8 cellular contexts compared by ENCODE assay signal in the genomic region with DNA sequence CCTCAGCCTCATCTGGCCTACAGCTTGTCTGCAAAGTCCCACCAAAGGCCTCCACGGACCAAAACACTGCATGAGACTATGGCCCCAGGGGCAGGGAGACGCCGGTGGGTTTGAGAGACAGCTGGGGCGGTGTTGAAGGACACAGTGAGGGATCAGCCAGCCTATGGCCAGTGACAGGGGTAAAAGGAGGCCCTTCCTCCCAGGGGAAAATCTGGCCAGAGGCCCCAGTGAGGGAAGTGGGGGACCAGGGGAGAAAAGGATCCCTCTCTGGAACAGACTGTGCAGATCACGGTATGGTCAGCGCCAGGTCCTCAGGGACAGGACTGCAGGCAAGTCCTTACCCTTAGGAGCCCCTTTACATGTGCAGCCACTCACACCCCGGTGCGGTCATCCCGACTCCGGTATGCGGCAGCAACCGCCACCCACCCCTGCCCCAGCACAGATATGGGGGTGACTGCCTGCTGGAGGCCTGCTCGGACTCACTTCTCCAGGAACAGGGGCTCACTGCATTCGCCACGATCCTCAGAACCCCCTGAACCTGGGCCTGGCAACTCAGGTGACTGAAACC. TPM values are rescaled to one million over a fixed set of nuclear protein-coding genes. Genes with fewer than 3 reads are reported as not detected.
A peak's percentile ranks its signal among the peaks of the same experiment; 100 is the strongest.
DNase-seq lines count a peak whose midpoint lies in the region; ATAC-seq and TF ChIP-seq lines count a peak whose summit lies in the region.

No MANE protein-coding gene starts in this region.

- H3K36me3 ChIP-seq in DOHH2 (ENCODE audit: control insufficient read depth, low read length) = peaks cover 43% of the 10 kb centered on the region
- H3K36me3 ChIP-seq in OCI-LY3 (replicated peaks; ENCODE audit: low read depth, low read length) = peaks cover 8% of the 10 kb centered on the region
- no peaks in the 10 kb centered on the region for H3K36me3 ChIP-seq in mucosa of descending colon (ENCODE audit: low read depth)

- H4K20me1 ChIP-seq in DOHH2 (ENCODE audit: control insufficient read depth, insufficient read depth, low read depth, low read length) (peaks cover 3% of the 10 kb centered on the region; the same call in 1 of the 2 replicates), OCI-LY3 (ENCODE audit: insufficient read depth, low read length) (peaks cover 43% of the 10 kb centered on the region)

- H2AFZ ChIP-seq in OCI-LY3 (ENCODE audit: low read depth, low read length) = 0 out of 2 replicates have a peak overlapping the region, but pooled peaks have one; percentile 15

- peak overlapping the region; percentile 87 for H3K9ac ChIP-seq in OCI-LY3 (ENCODE audit: low read length)

- peak overlapping the region; percentile 84 for H3K4me2 ChIP-seq in DOHH2 (ENCODE audit: low read length)
- peak overlapping the region; percentile 97 for H3K4me2 ChIP-seq in OCI-LY3 (ENCODE audit: low read length)

- no peaks in the 10 kb centered on the region for H3K9me3 Mint-ChIP-seq in central memory CD8-positive, alpha-beta T cell

- H3K4me3 ChIP-seq in DOHH2 (ENCODE audit: low read length) (peak overlapping the region; percentile 90), OCI-LY3 (ENCODE audit: low read length) (peak overlapping the region; percentile 87), mucosa of descending colon (peak overlapping the region; percentile 83)

- ATAC-seq in central memory CD8-positive, alpha-beta T cell (replicated peaks; ENCODE audit: extremely low read depth, poor library complexity, severe bottlenecking) = no peak
- no peak for ATAC-seq in mucosa of descending colon
- no peak for ATAC-seq in GM18909 (IDR thresholded peaks at IDR 0.05; ENCODE audit: poor library complexity, unreplicated experiment)
- ATAC-seq in HG03139 (IDR thresholded peaks at IDR 0.05; ENCODE audit: unreplicated experiment) = no peak

- no peaks in the 10 kb centered on the region for H3K9me2 ChIP-seq in DOHH2 (replicated peaks; ENCODE audit: control insufficient read depth, low read length)

- peaks cover 9% of the 10 kb centered on the region for H3F3A ChIP-seq in DOHH2 (ENCODE audit: control insufficient read depth, insufficient read depth)

- peak overlapping the region; percentile 87 for H3K4me3 Mint-ChIP-seq in central memory CD8-positive, alpha-beta T cell

- no peaks in the 10 kb centered on the region for H3K27me3 Mint-ChIP-seq in central memory CD8-positive, alpha-beta T cell

- H3K9me3 ChIP-seq in DOHH2 (ENCODE audit: control insufficient read depth, insufficient read depth, low read length) (no peaks in the 10 kb centered on the region), OCI-LY3 (ENCODE audit: insufficient read depth, low read length) (no peaks in the 10 kb centered on the region), mucosa of descending colon (no peaks in the 10 kb centered on the region)

- peaks cover 72% of the 10 kb centered on the region for H3K79me2 ChIP-seq in DOHH2 (ENCODE audit: control insufficient read depth, low read length)
- H3K79me2 ChIP-seq in OCI-LY3 (ENCODE audit: low read length) = peaks cover 79% of the 10 kb centered on the region

- H3K27ac ChIP-seq in DOHH2 (ENCODE audit: low read depth, low read length) (peak overlapping the region; percentile 50), OCI-LY3 (ENCODE audit: low read length) (peak overlapping the region; percentile 57)

- H3K4me1 ChIP-seq in DOHH2 (ENCODE audit: control insufficient read depth, low read length) (peaks cover 49% of the 10 kb centered on the region), OCI-LY3 (ENCODE audit: low read length) (peaks cover 44% of the 10 kb centered on the region), mucosa of descending colon (ENCODE audit: low read depth) (peaks cover 46% of the 10 kb centered on the region)

- H3K27ac Mint-ChIP-seq in central memory CD8-positive, alpha-beta T cell (ENCODE audit: low read depth) = peak overlapping the region; percentile 88

- H3K4me1 Mint-ChIP-seq in central memory CD8-positive, alpha-beta T cell = peaks cover 64% of the 10 kb centered on the region

- no peaks in the 10 kb centered on the region for H3K27me3 ChIP-seq in DOHH2 (ENCODE audit: control insufficient read depth, low read length)
- no peaks in the 10 kb centered on the region for H3K27me3 ChIP-seq in OCI-LY3 (ENCODE audit: low read depth, low read length)

- peaks cover 14% of the 10 kb centered on the region for H3K36me3 Mint-ChIP-seq in central memory CD8-positive, alpha-beta T cell (ENCODE audit: insufficient read depth)

- intact Hi-C loops in mucosa of descending colon (cut with DNase I, micrococcal nuclease) = loop anchor here in 1 of 2 donors (10.0 kb wide), 1 partner anchor 49 kb away; the partner anchor contains the start of gene SETDB1

- DNase-seq in central memory CD8-positive, alpha-beta T cell (ENCODE audit: low spot score in 2 of 2) = no peak
- DNase-seq in mucosa of descending colon (peak in 2 of 3 donors; percentile 49 to 63), mucosa of gallbladder (ENCODE audit: low spot score) (no peak), medulla oblongata (ENCODE audit: extremely low spot score) (no peak)

- TF ChIP-seq CTCF in DOHH2 (IDR thresholded peaks at IDR 0.05; ENCODE audit: low read depth, low read length, poor library complexity, severe bottlenecking) (no peak), OCI-LY3 (IDR thresholded peaks at IDR 0.05; ENCODE audit: low read depth, low read length) (no peak), mucosa of descending colon (IDR thresholded peaks at IDR 0.05) (no peak)

RNA-seq across cellular contexts. Expression of gene CERS2, which starts 1.3 kb away (rescaled TPM):
- 100 to 1,000 TPM; 142 to 209 (median 186) TPM for total RNA-seq in mucosa of descending colon
- 350 TPM for total RNA-seq in mucosa of gallbladder

RNA-seq across cellular contexts. Expression of gene ANXA9, which starts 8.8 kb away (rescaled TPM):
- total RNA-seq in mucosa of descending colon (not detected), mucosa of gallbladder (25.1 TPM)

RNA-seq across cellular contexts. Expression of gene MINDY1, which starts 33.4 kb away (rescaled TPM):
- total RNA-seq in mucosa of descending colon = 10 to 100 TPM; 44.5 to 52.0 (median 51.8) TPM
- total RNA-seq in mucosa of gallbladder = 60.1 TPM

RNA-seq across cellular contexts. Expression of gene PRUNE1, which starts 34.9 kb away (rescaled TPM):
- total RNA-seq in mucosa of descending colon = 10 to 100 TPM; 21.3 to 27.5 (median 23.3) TPM
- 21.6 TPM for total RNA-seq in mucosa of gallbladder

RNA-seq across cellular contexts. Expression of gene SETDB1, which starts 47.2 kb away (rescaled TPM):
- 10 to 100 TPM; 35.4 to 49.4 (median 42.8) TPM for total RNA-seq in mucosa of descending colon
- 42.6 TPM for total RNA-seq in mucosa of gallbladder

Comparison
In these comparisons a context has a peak if more than half of its experiments do, and no peak if none do; other contexts are left out.
1. DNase-seq: peak in mucosa of descending colon (2 of 3); none in central memory CD8-positive, alpha-beta T cell (0 of 2), mucosa of gallbladder (single experiment) and medulla oblongata (single experiment).
2. RNA of gene ANXA9, which starts 8.8 kb away (total RNA-seq): 25.1 TPM in mucosa of gallbladder (single experiment); not detected in mucosa of descending colon; every median in the first group is over 10 times any median in the second.
3. Peak in every context shown above with its lines, with median percentiles within 50 percentile points of each other: H3K4me3 ChIP-seq.